ENCODE assay signal across 20 cellular contexts in genomic region chr2:230919681-230920080, GRCh38. TPM values are rescaled to one million over a fixed set of nuclear protein-coding genes. Genes with fewer than 3 reads are reported as not detected.
A peak's percentile ranks its signal among the peaks of the same experiment; 100 is the strongest.
DNase-seq lines count a peak whose midpoint lies in the region; ATAC-seq and TF ChIP-seq lines count a peak whose summit lies in the region.
"Had no signal": no experiment of that assay in that cellular context is flagged by ENCODE, and none has a peak within 500 bp of the region (broad histone marks: within the 10 kb centered on the region; RNA-seq: fewer than 3 reads in every experiment).

No MANE protein-coding gene starts in this region.

- DNase-seq in activated T-cell treated with anti-CD3 and anti-CD28 coated beads, Interleukin-2, amount 50 U/mL, for 24 hours, result no peak
- no peak for DNase-seq in activated T-cell treated with anti-CD3 and anti-CD28 coated beads, Interleukin-2, amount 50 U/mL, for 48 hours
- no peak for DNase-seq in GM12864 (ENCODE audit: low read depth)
- no peak for DNase-seq in activated CD8-positive, alpha-beta T cell treated with anti-CD3 and anti-CD28 coated beads, Interleukin-2, amount 10 ng/mL, durations not matched to agents 7 days and 5 days
- DNase-seq in stimulated activated effector memory CD8-positive, alpha-beta T cell treated with anti-CD3 and anti-CD28 coated beads, Interleukin-12 subunit alpha, Interleukin-12 subunit beta, amount 100 ng/mL, for 72 hours (ENCODE audit: low spot score in 2 of 2), result no peak
- no peak for DNase-seq in left lobe of liver (ENCODE audit: low spot score)
- DNase-seq in Kasumi-1 (lab: John Stamatoyannopoulos, UW), result no peak
- no peak for DNase-seq in HUDEP-2 (lab: John Stamatoyannopoulos, UW; ENCODE audit: unreplicated experiment in 76 of 76)
- DNase-seq: Caco-2, DMS53, NCI-H1092 treated with DMSO at 0.1 percent for 48 hours, NCI-H187 treated with DMSO at 0.1 percent for 48 hours, NCI-H2171, NCI-H446 treated with DMSO at 0.1 percent for 48 hours, NCI-H748 treated with DMSO at 0.1 percent for 48 hours, Right ventricle myocardium superior had no signal

- no peak for TF ChIP-seq CTCF in GM12864 (IDR thresholded peaks at IDR 0.05; ENCODE audit: low read depth, low read length, missing control alignments)

- H3K4me3 Mint-ChIP-seq in activated T-cell treated with anti-CD3 and anti-CD28 coated beads, Interleukin-2, amount 50 U/mL, for 24 hours, result peak overlapping the region; percentile 32
- H3K4me3 Mint-ChIP-seq in activated CD8-positive, alpha-beta T cell treated with anti-CD3 and anti-CD28 coated beads, Interleukin-2, amount 10 ng/mL, durations not matched to agents 7 days and 5 days, result peak overlapping the region; percentile 53
- H3K4me3 Mint-ChIP-seq in stimulated activated effector memory CD8-positive, alpha-beta T cell treated with anti-CD3 and anti-CD28 coated beads, Interleukin-12 subunit alpha, Interleukin-12 subunit beta, amount 100 ng/mL, for 72 hours, result peak overlapping the region; percentile 71
- H3K4me3 Mint-ChIP-seq: CD14-positive monocyte, GM23338 had no signal

- H3K4me3 ChIP-seq in GM12864 (ENCODE audit: low read depth, low read length), result peak overlapping the region; percentile 31; the same call in 1 of the 2 replicates
- H3K4me3 ChIP-seq: GM23338, K562 had no signal

- no peaks in the 10 kb centered on the region for H3K9me3 Mint-ChIP-seq in activated T-cell treated with anti-CD3 and anti-CD28 coated beads, Interleukin-2, amount 50 U/mL, for 24 hours
- no peaks in the 10 kb centered on the region for H3K9me3 Mint-ChIP-seq in activated CD8-positive, alpha-beta T cell treated with anti-CD3 and anti-CD28 coated beads, Interleukin-2, amount 10 ng/mL, durations not matched to agents 7 days and 5 days (ENCODE audit: insufficient read depth)
- H3K9me3 Mint-ChIP-seq in stimulated activated effector memory CD8-positive, alpha-beta T cell treated with anti-CD3 and anti-CD28 coated beads, Interleukin-12 subunit alpha, Interleukin-12 subunit beta, amount 100 ng/mL, for 72 hours, result no peaks in the 10 kb centered on the region
- H3K9me3 Mint-ChIP-seq: GM23338 had no signal

- peak overlapping the region; percentile 77 for H3K27ac Mint-ChIP-seq in activated T-cell treated with anti-CD3 and anti-CD28 coated beads, Interleukin-2, amount 50 U/mL, for 24 hours
- peak overlapping the region; percentile 71 for H3K27ac Mint-ChIP-seq in activated CD8-positive, alpha-beta T cell treated with anti-CD3 and anti-CD28 coated beads, Interleukin-2, amount 10 ng/mL, durations not matched to agents 7 days and 5 days
- peak overlapping the region; percentile 81 for H3K27ac Mint-ChIP-seq in stimulated activated effector memory CD8-positive, alpha-beta T cell treated with anti-CD3 and anti-CD28 coated beads, Interleukin-12 subunit alpha, Interleukin-12 subunit beta, amount 100 ng/mL, for 72 hours
- H3K27ac Mint-ChIP-seq: CD14-positive monocyte, GM23338 had no signal

- ATAC-seq in activated CD8-positive, alpha-beta T cell treated with anti-CD3 and anti-CD28 coated beads, Interleukin-2, amount 10 ng/mL, durations not matched to agents 7 days and 5 days, result no peak
- ATAC-seq in stimulated activated effector memory CD8-positive, alpha-beta T cell treated with anti-CD3 and anti-CD28 coated beads, Interleukin-12 subunit alpha, Interleukin-12 subunit beta, amount 100 ng/mL, for 72 hours, result peak; percentile 17
- ATAC-seq in left lobe of liver, result no peak
- ATAC-seq: GM23338, K562 had no signal

- CTCF ChIA-PET in activated CD8-positive, alpha-beta T cell treated with anti-CD3 and anti-CD28 coated beads, Interleukin-2, amount 10 ng/mL, durations not matched to agents 7 days and 5 days (lab: Charles Lee), result interaction anchor here (1.1 to 16.6 kb wide), 2 partner anchors 65 to 133 kb away, joined by 3 to 285 read pairs; no protein-coding TSS in a partner anchor

- H3K27me3 Mint-ChIP-seq in activated T-cell treated with anti-CD3 and anti-CD28 coated beads, Interleukin-2, amount 50 U/mL, for 24 hours, result no peaks in the 10 kb centered on the region
- H3K27me3 Mint-ChIP-seq in activated CD8-positive, alpha-beta T cell treated with anti-CD3 and anti-CD28 coated beads, Interleukin-2, amount 10 ng/mL, durations not matched to agents 7 days and 5 days (ENCODE audit: low read depth), result no peaks in the 10 kb centered on the region

- no peaks in the 10 kb centered on the region for H3K36me3 Mint-ChIP-seq in activated T-cell treated with anti-CD3 and anti-CD28 coated beads, Interleukin-2, amount 50 U/mL, for 24 hours (ENCODE audit: low read depth)
- peaks cover 4% of the 10 kb centered on the region for H3K36me3 Mint-ChIP-seq in activated CD8-positive, alpha-beta T cell treated with anti-CD3 and anti-CD28 coated beads, Interleukin-2, amount 10 ng/mL, durations not matched to agents 7 days and 5 days (ENCODE audit: low read depth)
- peaks cover 15% of the 10 kb centered on the region for H3K36me3 Mint-ChIP-seq in stimulated activated effector memory CD8-positive, alpha-beta T cell treated with anti-CD3 and anti-CD28 coated beads, Interleukin-12 subunit alpha, Interleukin-12 subunit beta, amount 100 ng/mL, for 72 hours
- H3K36me3 Mint-ChIP-seq: CD14-positive monocyte had no signal

- POLR2A ChIA-PET in activated CD8-positive, alpha-beta T cell treated with anti-CD3 and anti-CD28 coated beads, Interleukin-2, amount 10 ng/mL, durations not matched to agents 7 days and 5 days (lab: Charles Lee), result no interaction called here

- H3K4me1 Mint-ChIP-seq in activated T-cell treated with anti-CD3 and anti-CD28 coated beads, Interleukin-2, amount 50 U/mL, for 24 hours (ENCODE audit: low read depth), result peaks cover 89% of the 10 kb centered on the region
- H3K4me1 Mint-ChIP-seq in activated CD8-positive, alpha-beta T cell treated with anti-CD3 and anti-CD28 coated beads, Interleukin-2, amount 10 ng/mL, durations not matched to agents 7 days and 5 days (ENCODE audit: low read depth), result peaks cover 75% of the 10 kb centered on the region
- H3K4me1 Mint-ChIP-seq in stimulated activated effector memory CD8-positive, alpha-beta T cell treated with anti-CD3 and anti-CD28 coated beads, Interleukin-12 subunit alpha, Interleukin-12 subunit beta, amount 100 ng/mL, for 72 hours, result peaks cover 58% of the 10 kb centered on the region

RNA-seq across cellular contexts. Expression of gene GPR55, which starts 5.4 kb away (rescaled TPM):
- 10 to 100 TPM; 12.3 to 12.5 TPM for total RNA-seq in activated CD8-positive, alpha-beta T cell treated with anti-CD3 and anti-CD28 coated beads, Interleukin-2, amount 10 ng/mL, durations not matched to agents 7 days and 5 days
- total RNA-seq in left lobe of liver, result not detected
- total RNA-seq: Caco-2, GM23338, M059J, Right ventricle myocardium superior had no signal

RNA-seq across cellular contexts. Expression of gene ITM2C, which starts 54.9 kb away (rescaled TPM):
- 10 to 100 TPM; 77.2 to 79.5 TPM for total RNA-seq in activated CD8-positive, alpha-beta T cell treated with anti-CD3 and anti-CD28 coated beads, Interleukin-2, amount 10 ng/mL, durations not matched to agents 7 days and 5 days
- 14.2 TPM for total RNA-seq in left lobe of liver

Comparison
In these comparisons a context has a peak if more than half of its experiments do, and no peak if none do; other contexts are left out.
1. RNA of gene GPR55, which starts 5.4 kb away (total RNA-seq): 12.3 to 12.5 TPM in activated CD8-positive, alpha-beta T cell treated with anti-CD3 and anti-CD28 coated beads, Interleukin-2, amount 10 ng/mL, durations not matched to agents 7 days and 5 days; not detected in left lobe of liver (single experiment); every median in the first group is over 10 times any median in the second.
2. Peak in every context shown above with its lines, with median percentiles within 50 percentile points of each other: H3K27ac Mint-ChIP-seq and H3K4me3 Mint-ChIP-seq.